1 cellular context compared by ENCODE assay signal in the genomic region with DNA sequence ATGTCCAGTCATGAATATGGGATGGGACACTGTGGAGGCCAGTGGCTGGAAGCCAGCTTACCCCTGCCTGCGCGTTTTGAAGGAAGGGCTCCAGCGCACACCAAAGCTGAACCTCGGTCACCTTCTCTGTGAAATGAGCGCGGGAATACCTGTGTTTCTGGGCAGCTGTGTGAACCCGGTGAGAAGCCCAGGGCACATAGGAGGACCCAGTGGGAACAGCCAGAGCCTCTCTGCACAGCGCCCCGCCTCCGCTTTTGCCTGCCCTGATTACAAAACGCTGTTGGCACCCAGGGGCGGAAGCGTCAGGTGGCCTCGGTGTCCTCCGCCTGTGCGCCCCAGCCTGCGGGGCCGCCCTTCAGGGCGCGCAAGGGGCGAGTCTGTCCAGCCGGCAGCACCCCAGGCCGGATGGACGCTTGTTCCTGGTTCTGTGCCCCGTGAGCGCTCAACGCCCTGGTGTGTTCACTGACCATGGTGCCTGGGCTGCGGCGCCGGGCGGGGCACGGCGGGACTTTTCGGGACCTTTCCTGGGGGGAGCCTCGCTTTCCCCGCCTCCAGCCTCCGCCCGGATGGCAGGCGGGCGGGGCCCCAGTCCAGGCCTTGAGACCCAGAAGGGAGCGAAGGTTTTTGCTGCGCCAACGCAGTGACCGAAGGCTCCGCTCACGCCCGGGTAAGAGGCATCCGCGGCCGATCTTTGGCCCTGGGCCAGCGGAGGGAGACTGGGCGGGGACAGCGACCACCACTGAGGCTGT.
A peak's percentile ranks its signal among the peaks of the same experiment; 100 is the strongest.
TF ChIP-seq lines count a peak whose summit lies in the region.

A gene (plus strand): TSS at position 588 of the 749 bp plus-strand sequence. CDS start 23,895 bp downstream, outside the sequence.

TF ChIP-seq in WTC11, 78 proteins besides CTCF, POLR2A, EP300 and RAD21 (continued from another document):
- TF ChIP-seq, protein P1, sequence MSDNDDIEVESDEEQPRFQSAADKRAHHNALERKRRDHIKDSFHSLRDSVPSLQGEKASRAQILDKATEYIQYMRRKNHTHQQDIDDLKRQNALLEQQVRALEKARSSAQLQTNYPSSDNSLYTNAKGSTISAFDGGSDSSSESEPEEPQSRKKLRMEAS (CRISPR knock-in tag; IDR thresholded peaks at IDR 0.05): 0 out of 2 replicates have a peak, but pooled peaks have one; percentile 39
- TF ChIP-seq ZNF423 (CRISPR knock-in tag; IDR thresholded peaks at IDR 0.05) (peak; percentile 71), FOXK1 (CRISPR knock-in tag; IDR thresholded peaks at IDR 0.05) (no peak)
TF ChIP-seq in WTC11: peak in this region for 3.
